19 cellular contexts compared by ENCODE assay signal in the genomic region with DNA sequence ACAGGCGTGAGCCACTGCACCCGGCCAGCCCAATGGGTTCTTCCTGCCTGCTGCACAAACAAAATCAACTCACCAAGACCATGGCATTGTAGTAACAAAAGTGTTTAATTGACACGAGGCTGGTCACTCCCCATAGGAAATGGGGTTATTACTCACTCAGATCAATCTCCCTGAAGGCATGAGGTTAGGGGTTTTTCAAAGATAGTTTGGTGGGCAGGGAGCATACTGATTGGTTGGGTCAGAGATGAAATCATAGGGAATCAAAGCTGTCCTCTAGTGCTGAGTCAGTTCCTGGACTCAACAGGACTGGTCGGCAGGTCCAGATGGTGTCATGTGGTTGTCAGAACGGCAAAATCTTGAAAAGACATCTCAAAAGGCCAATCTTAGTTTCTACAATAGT.
DNase-seq lines count a peak whose midpoint lies in the region; ATAC-seq and TF ChIP-seq lines count a peak whose summit lies in the region.
"Had no signal": no experiment of that assay in that cellular context is flagged by ENCODE, and none has a peak within 500 bp of the region (broad histone marks: within the 10 kb centered on the region; RNA-seq: fewer than 3 reads in every experiment).

No MANE protein-coding gene starts in this region.

- TF ChIP-seq POLR2A in esophagus squamous epithelium (IDR thresholded peaks at IDR 0.05): no peak

- no peaks in the 10 kb centered on the region for H3K36me3 ChIP-seq in esophagus squamous epithelium
- H3K36me3 ChIP-seq: tibial artery had no signal

- intact Hi-C loops in esophagus squamous epithelium (cut with DNase I): no loop called here
- intact Hi-C loops in cardiac septum (cut with DNase I): loop anchor here (5.0 kb wide), 1 partner anchor 42 kb away; no protein-coding TSS in a partner anchor
- intact Hi-C loops in Right ventricle myocardium inferior (cut with DNase I): no loop called here

- no peak overlapping the region for H3K4me3 ChIP-seq in astrocyte of the spinal cord (ENCODE audit: low read depth, low read length)
- no peak overlapping the region for H3K4me3 ChIP-seq in esophagus squamous epithelium
- H3K4me3 ChIP-seq: tibial artery had no signal

- in situ Hi-C loops in astrocyte of the spinal cord (cut with HindIII; ENCODE audit: low sequenced_read_pairs): no loop called here

- ATAC-seq in Right ventricle myocardium inferior: no peak
- ATAC-seq: effector memory CD8-positive, alpha-beta T cell had no signal

- TF ChIP-seq CTCF in astrocyte of the spinal cord (IDR thresholded peaks at IDR 0.05; ENCODE audit: low read depth, low read length) (no peak), esophagus squamous epithelium (IDR thresholded peaks at IDR 0.05) (no peak)

- no peak overlapping the region for H3K27ac ChIP-seq in esophagus squamous epithelium
- H3K27ac ChIP-seq: tibial artery had no signal

- no peaks in the 10 kb centered on the region for H3K27me3 ChIP-seq in esophagus squamous epithelium
- H3K27me3 ChIP-seq: tibial artery had no signal

- H3K9me3 ChIP-seq in esophagus squamous epithelium: no peaks in the 10 kb centered on the region
- H3K9me3 ChIP-seq: tibial artery had no signal

- DNase-seq in Daoy (ENCODE audit: low read depth): peak; percentile 60
- DNase-seq in HT1080 (ENCODE audit: low read depth): peak; percentile 85
- peak; percentile 4 for DNase-seq in astrocyte of the spinal cord (ENCODE audit: low read depth, low spot score)
- DNase-seq in kidney tubule cell (ENCODE audit: low spot score): peak; percentile 34
- DNase-seq in esophagus squamous epithelium (lab: John Stamatoyannopoulos, UW): no peak
- no peak for DNase-seq in NCI-H1436 treated with DMSO at 0.1 percent for 48 hours (lab: John Stamatoyannopoulos, UW)
- DNase-seq in cardiac septum (ENCODE audit: low spot score): no peak
- DNase-seq in Right ventricle myocardium inferior (ENCODE audit: missing footprints): no peak
- DNase-seq: ACHN; activated CD4-positive, CD25-positive, alpha-beta regulatory T cell; DMS153; effector memory CD8-positive, alpha-beta T cell; GOT3; hypothalamus; kidney; NCI-H1048; NCI-H2081; NCI-H510A; tibial artery had no signal

- H3K4me1 ChIP-seq in esophagus squamous epithelium: no peaks in the 10 kb centered on the region

- 62 to 65% methylated on average over 5 of the region's 5 CpGs for WGBS in esophagus squamous epithelium, 2 donors

Comparison
In these comparisons a context has a peak if more than half of its experiments do, and no peak if none do; other contexts are left out.
1. DNase-seq: peak in Daoy (single experiment), HT1080 (single experiment), astrocyte of the spinal cord (single experiment) and kidney tubule cell (single experiment); none in esophagus squamous epithelium (single experiment), NCI-H1436 treated with DMSO at 0.1 percent for 48 hours (single experiment), cardiac septum (single experiment) and Right ventricle myocardium inferior (single experiment).